In genomic region chr14:75307700-75308379, GRCh38 we compare ENCODE assay signal across 8 cellular contexts. TPM values are rescaled to one million over a fixed set of nuclear protein-coding genes. Genes with fewer than 3 reads are reported as not detected.
A peak's percentile ranks its signal among the peaks of the same experiment; 100 is the strongest.
DNase-seq lines count a peak whose midpoint lies in the region; ATAC-seq and TF ChIP-seq lines count a peak whose summit lies in the region.

No MANE protein-coding gene starts in this region.

- H3K27ac ChIP-seq in CD4-positive, CD25-positive, alpha-beta regulatory T cell (ENCODE audit: insufficient read depth, low read length, poor library complexity, severe bottlenecking) = no peak overlapping the region

- DNase-seq in CD4-positive, CD25-positive, alpha-beta regulatory T cell = peak; percentile 49 to 74 (median 50)
- DNase-seq in NCI-H69 (lab: John Stamatoyannopoulos, UW) = peak; percentile 91
- DNase-seq in activated CD4-positive, alpha-beta T cell treated with anti-CD3 and anti-CD28 coated beads, Interleukin-2, amount 50 U/mL, for 1 hour = peak; percentile 73
- peak; percentile 91 for DNase-seq in dermis blood vessel endothelial cell
- peak; percentile 85 to 97 for DNase-seq in lower leg skin (ENCODE audit: low spot score in 2 of 2)
- peak; percentile 44 for DNase-seq in stimulated activated CD8-positive, alpha-beta memory T cell treated with anti-CD3 and anti-CD28 coated beads, Interleukin-12 subunit alpha, Interleukin-12 subunit beta, amount 100 ng/mL, for 1 hour (ENCODE audit: low read depth)

- H3K4me1 Mint-ChIP-seq in CD4-positive, CD25-positive, alpha-beta regulatory T cell = peaks cover 0 to 11% (median 1%) of the 10 kb centered on the region in 4 donors

- intact Hi-C loops in lower leg skin (cut with DNase I; ENCODE audit: low total_unique reads) = loop anchor here (5.0 kb wide), 2 partner anchors 184 to 254 kb away; no protein-coding TSS in a partner anchor

- no peaks in the 10 kb centered on the region for H3K9me3 ChIP-seq in CD4-positive, CD25-positive, alpha-beta regulatory T cell (ENCODE audit: control insufficient read depth in 2 of 2, low read length in 2 of 2)

- ATAC-seq in CD4-positive, CD25-positive, alpha-beta regulatory T cell (ENCODE audit: low read depth in 2 of 2) = peak in 1 of 2 donors; percentile 53
- peak; percentile 38 for ATAC-seq in HG03432 (IDR thresholded peaks at IDR 0.05; ENCODE audit: unreplicated experiment)
- ATAC-seq in HG03159 (IDR thresholded peaks at IDR 0.05; ENCODE audit: unreplicated experiment) = no peak

- WGBS in lower leg skin, 2 donors = 15 to 20% methylated on average over 12 of the region's 12 CpGs

- H3K27ac Mint-ChIP-seq in CD4-positive, CD25-positive, alpha-beta regulatory T cell = no peak overlapping the region

- TF ChIP-seq CTCF in lower leg skin (IDR thresholded peaks at IDR 0.05) = peak in 1 of 3 donors; percentile 91

- no peaks in the 10 kb centered on the region for H3K27me3 ChIP-seq in CD4-positive, CD25-positive, alpha-beta regulatory T cell (ENCODE audit: control insufficient read depth, insufficient read depth, low read length)

- peaks cover 4% of the 10 kb centered on the region for H3K4me1 ChIP-seq in CD4-positive, CD25-positive, alpha-beta regulatory T cell (ENCODE audit: control insufficient read depth, insufficient read depth, low read length, poor library complexity, severe bottlenecking)

- no peaks in the 10 kb centered on the region for H3K36me3 ChIP-seq in CD4-positive, CD25-positive, alpha-beta regulatory T cell (ENCODE audit: control insufficient read depth, insufficient read depth, low read length)

- H3K4me3 Mint-ChIP-seq in CD4-positive, CD25-positive, alpha-beta regulatory T cell = no peak overlapping the region

- H3K9me3 Mint-ChIP-seq in CD4-positive, CD25-positive, alpha-beta regulatory T cell = no peaks in the 10 kb centered on the region

- no peaks in the 10 kb centered on the region for H3K27me3 Mint-ChIP-seq in CD4-positive, CD25-positive, alpha-beta regulatory T cell

- no peak overlapping the region for H3K4me3 ChIP-seq in CD4-positive, CD25-positive, alpha-beta regulatory T cell (ENCODE audit: low read depth, low read length)
- H3K4me3 ChIP-seq in lower leg skin (ENCODE audit: low read depth, poor library complexity, severe bottlenecking) = no peak overlapping the region

- H3K36me3 Mint-ChIP-seq in CD4-positive, CD25-positive, alpha-beta regulatory T cell = no peaks in the 10 kb centered on the region

- TF ChIP-seq POLR2A in lower leg skin (IDR thresholded peaks at IDR 0.05) = no peak

RNA-seq across cellular contexts. Expression of gene FOS, which starts 29.2 kb away (rescaled TPM):
- 1,673 TPM for total RNA-seq in CD4-positive, CD25-positive, alpha-beta regulatory T cell
- polyA plus RNA-seq in CD4-positive, CD25-positive, alpha-beta regulatory T cell = 100 to 1,000 TPM in 2 of 4 donors, 10 to 100 TPM in 2; 56.8 to 145 (median 104) TPM
- total RNA-seq in dermis blood vessel endothelial cell = 8.2 and 127 TPM in 2 replicates
- 100 to 1,000 TPM; 154 to 448 (median 330) TPM for total RNA-seq in lower leg skin
